ENCODE assay signal across 9 cellular contexts in the genomic region with DNA sequence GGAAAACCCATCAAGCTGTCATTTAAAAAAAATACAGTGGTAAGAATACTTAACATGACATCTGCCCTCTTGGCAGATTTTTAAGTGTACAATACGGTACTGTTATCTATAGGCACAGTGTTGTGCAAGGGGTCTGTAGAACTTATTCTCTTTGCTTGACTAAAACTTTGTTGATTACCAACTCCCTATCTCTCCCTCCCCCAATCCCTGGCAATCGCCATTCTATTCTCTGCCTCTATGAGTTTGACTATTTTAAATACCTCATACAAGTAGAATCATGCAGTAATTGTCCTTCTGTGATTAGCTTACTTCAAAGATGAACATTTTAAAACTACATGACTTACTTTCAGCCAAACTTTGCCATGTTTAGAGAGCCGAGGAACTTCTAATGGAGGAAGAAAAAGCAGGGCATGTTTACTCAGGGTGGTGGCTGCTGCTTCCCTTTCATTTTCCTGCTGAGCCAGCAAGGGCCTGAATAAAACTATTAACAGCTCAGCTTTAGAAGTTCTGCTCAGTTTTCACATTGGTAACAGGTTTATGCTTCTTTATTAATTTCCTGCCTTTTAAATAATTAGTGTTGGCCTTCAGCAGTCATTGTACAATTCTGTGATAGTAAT.
DNase-seq lines count a peak whose midpoint lies in the region; ATAC-seq and TF ChIP-seq lines count a peak whose summit lies in the region.
"Had no signal": no experiment of that assay in that cellular context is flagged by ENCODE, and none has a peak within 500 bp of the region (broad histone marks: within the 10 kb centered on the region; RNA-seq: fewer than 3 reads in every experiment).

No MANE protein-coding gene starts in this region.

- H3K27me3 ChIP-seq in liver (ENCODE audit: control insufficient read depth in 4 of 4, insufficient read depth in 4 of 4, low read length in 3 of 4) (no peaks in the 10 kb centered on the region), thoracic aorta (replicated peaks; ENCODE audit: insufficient read depth) (no peaks in the 10 kb centered on the region)

- ATAC-seq in thoracic aorta (ENCODE audit: insufficient number of reproducible peaks, low FRiP score, low read depth): no peak

- 7% methylated on average over 3 of the region's 3 CpGs for WGBS in liver

- in situ Hi-C loops in GM13977 (cut with MboI; ENCODE audit: low pct_unique_long_range_greater_than_20kb, low sequenced_read_pairs, unreplicated experiment): no loop called here

- peak overlapping the region in 1 of 2 donors; percentile 39 for H3K9ac ChIP-seq in liver (ENCODE audit: low read depth in 1 of 2, low read length in 2 of 2)

- peaks cover 2 to 11% (median 6%) of the 10 kb centered on the region in 4 donors for H3K4me1 ChIP-seq in liver (ENCODE audit: control insufficient read depth in 4 of 4, insufficient read depth in 4 of 4, low read length in 3 of 4)
- no peaks in the 10 kb centered on the region for H3K4me1 ChIP-seq in thoracic aorta (ENCODE audit: control insufficient read depth in 1 of 2, low read depth in 2 of 2)

- H3K9me3 ChIP-seq in liver (ENCODE audit: control insufficient read depth in 4 of 4, low read length in 3 of 4) (no peaks in the 10 kb centered on the region), thoracic aorta (no peaks in the 10 kb centered on the region)

- TF ChIP-seq CTCF in liver (IDR thresholded peaks at IDR 0.05; ENCODE audit: low read depth, low read length, missing input control) (no peak), thoracic aorta (IDR thresholded peaks at IDR 0.05) (no peak), GM13977 (IDR thresholded peaks at IDR 0.05; ENCODE audit: extremely low read depth, insufficient read depth, missing control alignments) (no peak)

- DNase-seq in NCI-H69 (lab: John Stamatoyannopoulos, UW) (peak; percentile 67), thoracic aorta (ENCODE audit: low spot score) (no peak), dedifferentiated amniotic fluid mesenchymal stem cell (ENCODE audit: extremely low spot score) (no peak), GM13977 (ENCODE audit: low spot score) (no peak)
- DNase-seq in stimulated activated CD4-positive, alpha-beta T cell treated with anti-CD3 and anti-CD28 coated beads, Interleukin-4, amount 100 ng/mL, for 1 hour: no peak
- DNase-seq: activated T-cell treated with anti-CD3 and anti-CD28 coated beads for 4 hours, NCI-H524 had no signal

- H3K27ac ChIP-seq in cingulate gyrus (ENCODE audit: low read depth, low read length): peak overlapping the region; percentile 11
- H3K27ac ChIP-seq in liver (ENCODE audit: low read depth in 1 of 2, low read length in 2 of 2): peak overlapping the region; percentile 61 to 63
- H3K27ac ChIP-seq in thoracic aorta: peak overlapping the region in 1 of 2 donors; percentile 17

- H3K4me3 ChIP-seq in liver (ENCODE audit: low read depth in 1 of 3, low read length in 3 of 3): peak overlapping the region in 1 of 3 donors; percentile 41
- peak overlapping the region; percentile 31 for H3K4me3 ChIP-seq in thoracic aorta

- H3K36me3 ChIP-seq in liver (ENCODE audit: control insufficient read depth in 4 of 4, insufficient read depth in 3 of 4, low read depth in 1 of 4, low read length in 3 of 4) (no peaks in the 10 kb centered on the region), thoracic aorta (no peaks in the 10 kb centered on the region)

- TF ChIP-seq RAD21 in liver (IDR thresholded peaks at IDR 0.05): no peak

TF ChIP-seq in liver, 16 proteins besides CTCF, POLR2A, EP300 and RAD21:
- no peak for TF ChIP-seq SP1 (IDR thresholded peaks at IDR 0.05)
- no peak for TF ChIP-seq EGR1 (IDR thresholded peaks at IDR 0.05; ENCODE audit: low read depth in 2 of 2)
- TF ChIP-seq RXRA (IDR thresholded peaks at IDR 0.05): no peak
- peak; percentile 93 for TF ChIP-seq YY1 (IDR thresholded peaks at IDR 0.05)
- no peak for TF ChIP-seq FOXA1 (IDR thresholded peaks at IDR 0.05)
- no peak for TF ChIP-seq FOXA2 (IDR thresholded peaks at IDR 0.05)
- no peak for TF ChIP-seq HNF4G (IDR thresholded peaks at IDR 0.05)
